In genomic region chr19:46536391-46536790, GRCh38 we compare ENCODE assay signal across 13 cellular contexts. TPM values are rescaled to one million over a fixed set of nuclear protein-coding genes. Genes with fewer than 3 reads are reported as not detected.
DNase-seq lines count a peak whose midpoint lies in the region; ATAC-seq lines count a peak whose summit lies in the region.
"Had no signal": no experiment of that assay in that cellular context is flagged by ENCODE, and none has a peak within 500 bp of the region (broad histone marks: within the 10 kb centered on the region; RNA-seq: fewer than 3 reads in every experiment).

No MANE protein-coding gene starts in this region.

- ATAC-seq in activated CD8-positive, alpha-beta memory T cell treated with anti-CD3 and anti-CD28 coated beads, Interleukin-2, amount 10 ng/mL, durations not matched to agents 7 days and 5 days = no peak
- no peak for ATAC-seq in left lobe of liver

- no peak overlapping the region for H3K27ac Mint-ChIP-seq in activated CD8-positive, alpha-beta memory T cell treated with anti-CD3 and anti-CD28 coated beads, Interleukin-2, amount 10 ng/mL, durations not matched to agents 7 days and 5 days
- H3K27ac Mint-ChIP-seq: CD4-positive, alpha-beta T cell had no signal

- peak; percentile 51 for DNase-seq in activated CD8-positive, alpha-beta memory T cell treated with anti-CD3 and anti-CD28 coated beads for 24 hours
- no peak for DNase-seq in activated CD8-positive, alpha-beta memory T cell treated with anti-CD3 and anti-CD28 coated beads, Interleukin-2, amount 10 ng/mL, durations not matched to agents 7 days and 5 days
- peak; percentile 35 for DNase-seq in left lobe of liver (ENCODE audit: low spot score)
- DNase-seq in stimulated activated CD8-positive, alpha-beta memory T cell treated with anti-CD3 and anti-CD28 coated beads, Interleukin-4, amount 100 ng/mL, for 48 hours = peak; percentile 16
- DNase-seq in NCI-H526 treated with DMSO at 0.1 percent for 48 hours (lab: John Stamatoyannopoulos, UW) = no peak
- no peak for DNase-seq in stimulated activated CD4-positive, alpha-beta T cell treated with anti-CD3 and anti-CD28 coated beads, Interleukin-12 subunit alpha, Interleukin-12 subunit beta, amount 100 ng/mL, for 4 hours
- no peak for DNase-seq in NK-92 treated with Interleukin-12 subunit alpha and Interleukin-12 subunit beta, amount 100 ng/mL, for 24 hours (lab: John Stamatoyannopoulos, UW)
- DNase-seq: AML-193; Caco-2; CD4-positive, alpha-beta T cell; GM23248 had no signal

- CTCF ChIA-PET in activated CD8-positive, alpha-beta memory T cell treated with anti-CD3 and anti-CD28 coated beads, Interleukin-2, amount 10 ng/mL, durations not matched to agents 7 days and 5 days (lab: Charles Lee) = interaction anchor here (1.7 to 8.2 kb wide), 3 partner anchors 12 to 22 kb away, joined by 7 to 154 read pairs (median 8); no protein-coding TSS in a partner anchor

- H3K4me1 Mint-ChIP-seq in activated CD8-positive, alpha-beta memory T cell treated with anti-CD3 and anti-CD28 coated beads, Interleukin-2, amount 10 ng/mL, durations not matched to agents 7 days and 5 days = no peaks in the 10 kb centered on the region

- H3K27me3 Mint-ChIP-seq in activated CD8-positive, alpha-beta memory T cell treated with anti-CD3 and anti-CD28 coated beads, Interleukin-2, amount 10 ng/mL, durations not matched to agents 7 days and 5 days = peaks cover 23% of the 10 kb centered on the region
- H3K27me3 Mint-ChIP-seq: CD4-positive, alpha-beta T cell had no signal

- no peak overlapping the region for H3K4me3 Mint-ChIP-seq in activated CD8-positive, alpha-beta memory T cell treated with anti-CD3 and anti-CD28 coated beads, Interleukin-2, amount 10 ng/mL, durations not matched to agents 7 days and 5 days
- H3K4me3 Mint-ChIP-seq: CD4-positive, alpha-beta T cell had no signal

- H3K9me3 Mint-ChIP-seq in activated CD8-positive, alpha-beta memory T cell treated with anti-CD3 and anti-CD28 coated beads, Interleukin-2, amount 10 ng/mL, durations not matched to agents 7 days and 5 days (ENCODE audit: low read depth) = no peaks in the 10 kb centered on the region
- H3K9me3 Mint-ChIP-seq: CD4-positive, alpha-beta T cell had no signal

- H3K36me3 Mint-ChIP-seq in activated CD8-positive, alpha-beta memory T cell treated with anti-CD3 and anti-CD28 coated beads, Interleukin-2, amount 10 ng/mL, durations not matched to agents 7 days and 5 days = no peaks in the 10 kb centered on the region

RNA-seq across cellular contexts. Expression of gene PNMA8B, which starts 40.7 kb away (rescaled TPM):
- not detected for total RNA-seq in activated CD8-positive, alpha-beta memory T cell treated with anti-CD3 and anti-CD28 coated beads, Interleukin-2, amount 10 ng/mL, durations not matched to agents 7 days and 5 days
- total RNA-seq in left lobe of liver = 0.35 TPM
- total RNA-seq: H4, HT-29 had no signal

Comparison
In these comparisons a context has a peak if more than half of its experiments do, and no peak if none do; other contexts are left out.
1. DNase-seq: peak in activated CD8-positive, alpha-beta memory T cell treated with anti-CD3 and anti-CD28 coated beads for 24 hours (single experiment), left lobe of liver (single experiment) and stimulated activated CD8-positive, alpha-beta memory T cell treated with anti-CD3 and anti-CD28 coated beads, Interleukin-4, amount 100 ng/mL, for 48 hours (single experiment); none in activated CD8-positive, alpha-beta memory T cell treated with anti-CD3 and anti-CD28 coated beads, Interleukin-2, amount 10 ng/mL, durations not matched to agents 7 days and 5 days (single experiment), NCI-H526 treated with DMSO at 0.1 percent for 48 hours (single experiment), stimulated activated CD4-positive, alpha-beta T cell treated with anti-CD3 and anti-CD28 coated beads, Interleukin-12 subunit alpha, Interleukin-12 subunit beta, amount 100 ng/mL, for 4 hours (single experiment) and NK-92 treated with Interleukin-12 subunit alpha and Interleukin-12 subunit beta, amount 100 ng/mL, for 24 hours (single experiment).